ENCODE assay signal across 2 cellular contexts in the genomic region with DNA sequence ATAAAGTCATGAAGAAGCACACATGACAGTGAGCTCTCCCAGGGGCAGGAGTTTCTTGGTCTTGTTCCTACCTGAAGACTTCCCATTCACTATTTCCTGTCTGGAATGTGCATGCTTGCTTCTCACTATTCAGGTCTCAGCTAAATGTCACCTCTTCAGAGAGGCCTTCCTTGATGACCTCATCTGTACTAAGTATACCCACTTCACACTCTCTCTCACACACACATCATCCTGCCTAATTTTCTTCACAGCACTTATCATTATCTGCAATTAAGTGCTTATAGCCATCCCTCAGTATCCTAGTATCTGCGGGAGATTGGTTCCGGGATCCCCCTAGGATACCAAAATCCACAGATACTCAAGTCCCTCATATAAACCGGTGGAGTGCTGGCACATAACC.
TF ChIP-seq lines count a peak whose summit lies in the region.

No MANE protein-coding gene starts in this region.

TF ChIP-seq in HepG2, 621 proteins besides CTCF, POLR2A, EP300 and RAD21 (continued from another document):
- TF ChIP-seq ATF7 (IDR thresholded peaks at IDR 0.05): peak; percentile 22; the same call in 1 of the 2 replicates
- no peak for TF ChIP-seq ATF7 (CRISPR knock-in tag; IDR thresholded peaks at IDR 0.05)
- TF ChIP-seq ZBTB7B (CRISPR knock-in tag; IDR thresholded peaks at IDR 0.05): no peak
- TF ChIP-seq, protein P1, sequence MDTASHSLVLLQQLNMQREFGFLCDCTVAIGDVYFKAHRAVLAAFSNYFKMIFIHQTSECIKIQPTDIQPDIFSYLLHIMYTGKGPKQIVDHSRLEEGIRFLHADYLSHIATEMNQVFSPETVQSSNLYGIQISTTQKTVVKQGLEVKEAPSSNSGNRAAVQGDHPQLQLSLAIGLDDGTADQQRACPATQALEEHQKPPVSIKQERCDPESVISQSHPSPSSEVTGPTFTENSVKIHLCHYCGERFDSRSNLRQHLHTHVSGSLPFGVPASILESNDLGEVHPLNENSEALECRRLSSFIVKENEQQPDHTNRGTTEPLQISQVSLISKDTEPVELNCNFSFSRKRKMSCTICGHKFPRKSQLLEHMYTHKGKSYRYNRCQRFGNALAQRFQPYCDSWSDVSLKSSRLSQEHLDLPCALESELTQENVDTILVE (CRISPR knock-in tag; IDR thresholded peaks at IDR 0.05): no peak
TF ChIP-seq in HepG2: peak in this region for 1.

TF ChIP-seq in HEK293, 187 proteins besides CTCF, POLR2A, EP300 and RAD21 (continued from another document and continues in another):
- TF ChIP-seq, protein P2, sequence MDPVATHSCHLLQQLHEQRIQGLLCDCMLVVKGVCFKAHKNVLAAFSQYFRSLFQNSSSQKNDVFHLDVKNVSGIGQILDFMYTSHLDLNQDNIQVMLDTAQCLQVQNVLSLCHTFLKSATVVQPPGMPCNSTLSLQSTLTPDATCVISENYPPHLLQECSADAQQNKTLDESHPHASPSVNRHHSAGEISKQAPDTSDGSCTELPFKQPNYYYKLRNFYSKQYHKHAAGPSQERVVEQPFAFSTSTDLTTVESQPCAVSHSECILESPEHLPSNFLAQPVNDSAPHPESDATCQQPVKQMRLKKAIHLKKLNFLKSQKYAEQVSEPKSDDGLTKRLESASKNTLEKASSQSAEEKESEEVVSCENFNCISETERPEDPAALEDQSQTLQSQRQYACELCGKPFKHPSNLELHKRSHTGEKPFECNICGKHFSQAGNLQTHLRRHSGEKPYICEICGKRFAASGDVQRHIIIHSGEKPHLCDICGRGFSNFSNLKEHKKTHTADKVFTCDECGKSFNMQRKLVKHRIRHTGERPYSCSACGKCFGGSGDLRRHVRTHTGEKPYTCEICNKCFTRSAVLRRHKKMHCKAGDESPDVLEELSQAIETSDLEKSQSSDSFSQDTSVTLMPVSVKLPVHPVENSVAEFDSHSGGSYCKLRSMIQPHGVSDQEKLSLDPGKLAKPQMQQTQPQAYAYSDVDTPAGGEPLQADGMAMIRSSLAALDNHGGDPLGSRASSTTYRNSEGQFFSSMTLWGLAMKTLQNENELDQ (tag by site-specific recombination; IDR thresholded peaks at IDR 0.05; ENCODE audit: low read depth): no peak
- TF ChIP-seq ZNF600 (tag by site-specific recombination; IDR thresholded peaks at IDR 0.05) (no peak), GLI4 (tag by site-specific recombination; IDR thresholded peaks at IDR 0.05) (no peak), ZNF391 (tag by site-specific recombination; IDR thresholded peaks at IDR 0.05; ENCODE audit: borderline replicate concordance, low read depth) (no peak), ZBTB21 (tag by site-specific recombination; IDR thresholded peaks at IDR 0.05) (peak; percentile 41; the same call in 1 of the 2 replicates), KLF8 (tag by site-specific recombination; IDR thresholded peaks at IDR 0.05) (no peak), ZBTB1 (tag by site-specific recombination; IDR thresholded peaks at IDR 0.05) (no peak), ZNF747 (tag by site-specific recombination; IDR thresholded peaks at IDR 0.05) (no peak), ZNF530 (tag by site-specific recombination; IDR thresholded peaks at IDR 0.05; ENCODE audit: low read depth) (no peak), ZNF629 (tag by site-specific recombination; IDR thresholded peaks at IDR 0.05) (no peak), ZNF10 (tag by site-specific recombination; IDR thresholded peaks at IDR 0.05) (no peak), ZNF571 (tag by site-specific recombination; IDR thresholded peaks at IDR 0.05) (no peak)
- TF ChIP-seq, protein P3, sequence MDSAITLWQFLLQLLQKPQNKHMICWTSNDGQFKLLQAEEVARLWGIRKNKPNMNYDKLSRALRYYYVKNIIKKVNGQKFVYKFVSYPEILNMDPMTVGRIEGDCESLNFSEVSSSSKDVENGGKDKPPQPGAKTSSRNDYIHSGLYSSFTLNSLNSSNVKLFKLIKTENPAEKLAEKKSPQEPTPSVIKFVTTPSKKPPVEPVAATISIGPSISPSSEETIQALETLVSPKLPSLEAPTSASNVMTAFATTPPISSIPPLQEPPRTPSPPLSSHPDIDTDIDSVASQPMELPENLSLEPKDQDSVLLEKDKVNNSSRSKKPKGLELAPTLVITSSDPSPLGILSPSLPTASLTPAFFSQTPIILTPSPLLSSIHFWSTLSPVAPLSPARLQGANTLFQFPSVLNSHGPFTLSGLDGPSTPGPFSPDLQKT (IDR thresholded peaks at IDR 0.05; ENCODE audit: borderline replicate concordance, low read depth, low read length): no peak
- TF ChIP-seq, protein P4, sequence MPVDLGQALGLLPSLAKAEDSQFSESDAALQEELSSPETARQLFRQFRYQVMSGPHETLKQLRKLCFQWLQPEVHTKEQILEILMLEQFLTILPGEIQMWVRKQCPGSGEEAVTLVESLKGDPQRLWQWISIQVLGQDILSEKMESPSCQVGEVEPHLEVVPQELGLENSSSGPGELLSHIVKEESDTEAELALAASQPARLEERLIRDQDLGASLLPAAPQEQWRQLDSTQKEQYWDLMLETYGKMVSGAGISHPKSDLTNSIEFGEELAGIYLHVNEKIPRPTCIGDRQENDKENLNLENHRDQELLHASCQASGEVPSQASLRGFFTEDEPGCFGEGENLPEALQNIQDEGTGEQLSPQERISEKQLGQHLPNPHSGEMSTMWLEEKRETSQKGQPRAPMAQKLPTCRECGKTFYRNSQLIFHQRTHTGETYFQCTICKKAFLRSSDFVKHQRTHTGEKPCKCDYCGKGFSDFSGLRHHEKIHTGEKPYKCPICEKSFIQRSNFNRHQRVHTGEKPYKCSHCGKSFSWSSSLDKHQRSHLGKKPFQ (tag by site-specific recombination; IDR thresholded peaks at IDR 0.05): peak; percentile 39; the same call in 1 of the 2 replicates
- TF ChIP-seq, protein P5, sequence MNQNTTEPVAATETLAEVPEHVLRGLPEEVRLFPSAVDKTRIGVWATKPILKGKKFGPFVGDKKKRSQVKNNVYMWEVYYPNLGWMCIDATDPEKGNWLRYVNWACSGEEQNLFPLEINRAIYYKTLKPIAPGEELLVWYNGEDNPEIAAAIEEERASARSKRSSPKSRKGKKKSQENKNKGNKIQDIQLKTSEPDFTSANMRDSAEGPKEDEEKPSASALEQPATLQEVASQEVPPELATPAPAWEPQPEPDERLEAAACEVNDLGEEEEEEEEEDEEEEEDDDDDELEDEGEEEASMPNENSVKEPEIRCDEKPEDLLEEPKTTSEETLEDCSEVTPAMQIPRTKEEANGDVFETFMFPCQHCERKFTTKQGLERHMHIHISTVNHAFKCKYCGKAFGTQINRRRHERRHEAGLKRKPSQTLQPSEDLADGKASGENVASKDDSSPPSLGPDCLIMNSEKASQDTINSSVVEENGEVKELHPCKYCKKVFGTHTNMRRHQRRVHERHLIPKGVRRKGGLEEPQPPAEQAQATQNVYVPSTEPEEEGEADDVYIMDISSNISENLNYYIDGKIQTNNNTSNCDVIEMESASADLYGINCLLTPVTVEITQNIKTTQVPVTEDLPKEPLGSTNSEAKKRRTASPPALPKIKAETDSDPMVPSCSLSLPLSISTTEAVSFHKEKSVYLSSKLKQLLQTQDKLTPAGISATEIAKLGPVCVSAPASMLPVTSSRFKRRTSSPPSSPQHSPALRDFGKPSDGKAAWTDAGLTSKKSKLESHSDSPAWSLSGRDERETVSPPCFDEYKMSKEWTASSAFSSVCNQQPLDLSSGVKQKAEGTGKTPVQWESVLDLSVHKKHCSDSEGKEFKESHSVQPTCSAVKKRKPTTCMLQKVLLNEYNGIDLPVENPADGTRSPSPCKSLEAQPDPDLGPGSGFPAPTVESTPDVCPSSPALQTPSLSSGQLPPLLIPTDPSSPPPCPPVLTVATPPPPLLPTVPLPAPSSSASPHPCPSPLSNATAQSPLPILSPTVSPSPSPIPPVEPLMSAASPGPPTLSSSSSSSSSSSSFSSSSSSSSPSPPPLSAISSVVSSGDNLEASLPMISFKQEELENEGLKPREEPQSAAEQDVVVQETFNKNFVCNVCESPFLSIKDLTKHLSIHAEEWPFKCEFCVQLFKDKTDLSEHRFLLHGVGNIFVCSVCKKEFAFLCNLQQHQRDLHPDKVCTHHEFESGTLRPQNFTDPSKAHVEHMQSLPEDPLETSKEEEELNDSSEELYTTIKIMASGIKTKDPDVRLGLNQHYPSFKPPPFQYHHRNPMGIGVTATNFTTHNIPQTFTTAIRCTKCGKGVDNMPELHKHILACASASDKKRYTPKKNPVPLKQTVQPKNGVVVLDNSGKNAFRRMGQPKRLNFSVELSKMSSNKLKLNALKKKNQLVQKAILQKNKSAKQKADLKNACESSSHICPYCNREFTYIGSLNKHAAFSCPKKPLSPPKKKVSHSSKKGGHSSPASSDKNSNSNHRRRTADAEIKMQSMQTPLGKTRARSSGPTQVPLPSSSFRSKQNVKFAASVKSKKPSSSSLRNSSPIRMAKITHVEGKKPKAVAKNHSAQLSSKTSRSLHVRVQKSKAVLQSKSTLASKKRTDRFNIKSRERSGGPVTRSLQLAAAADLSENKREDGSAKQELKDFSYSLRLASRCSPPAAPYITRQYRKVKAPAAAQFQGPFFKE (tag by site-specific recombination; IDR thresholded peaks at IDR 0.05; ENCODE audit: borderline replicate concordance): no peak
- TF ChIP-seq, protein P6, sequence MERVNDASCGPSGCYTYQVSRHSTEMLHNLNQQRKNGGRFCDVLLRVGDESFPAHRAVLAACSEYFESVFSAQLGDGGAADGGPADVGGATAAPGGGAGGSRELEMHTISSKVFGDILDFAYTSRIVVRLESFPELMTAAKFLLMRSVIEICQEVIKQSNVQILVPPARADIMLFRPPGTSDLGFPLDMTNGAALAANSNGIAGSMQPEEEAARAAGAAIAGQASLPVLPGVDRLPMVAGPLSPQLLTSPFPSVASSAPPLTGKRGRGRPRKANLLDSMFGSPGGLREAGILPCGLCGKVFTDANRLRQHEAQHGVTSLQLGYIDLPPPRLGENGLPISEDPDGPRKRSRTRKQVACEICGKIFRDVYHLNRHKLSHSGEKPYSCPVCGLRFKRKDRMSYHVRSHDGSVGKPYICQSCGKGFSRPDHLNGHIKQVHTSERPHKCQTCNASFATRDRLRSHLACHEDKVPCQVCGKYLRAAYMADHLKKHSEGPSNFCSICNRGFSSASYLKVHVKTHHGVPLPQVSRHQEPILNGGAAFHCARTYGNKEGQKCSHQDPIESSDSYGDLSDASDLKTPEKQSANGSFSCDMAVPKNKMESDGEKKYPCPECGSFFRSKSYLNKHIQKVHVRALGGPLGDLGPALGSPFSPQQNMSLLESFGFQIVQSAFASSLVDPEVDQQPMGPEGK (tag by site-specific recombination; IDR thresholded peaks at IDR 0.05): no peak
- TF ChIP-seq, protein P7, sequence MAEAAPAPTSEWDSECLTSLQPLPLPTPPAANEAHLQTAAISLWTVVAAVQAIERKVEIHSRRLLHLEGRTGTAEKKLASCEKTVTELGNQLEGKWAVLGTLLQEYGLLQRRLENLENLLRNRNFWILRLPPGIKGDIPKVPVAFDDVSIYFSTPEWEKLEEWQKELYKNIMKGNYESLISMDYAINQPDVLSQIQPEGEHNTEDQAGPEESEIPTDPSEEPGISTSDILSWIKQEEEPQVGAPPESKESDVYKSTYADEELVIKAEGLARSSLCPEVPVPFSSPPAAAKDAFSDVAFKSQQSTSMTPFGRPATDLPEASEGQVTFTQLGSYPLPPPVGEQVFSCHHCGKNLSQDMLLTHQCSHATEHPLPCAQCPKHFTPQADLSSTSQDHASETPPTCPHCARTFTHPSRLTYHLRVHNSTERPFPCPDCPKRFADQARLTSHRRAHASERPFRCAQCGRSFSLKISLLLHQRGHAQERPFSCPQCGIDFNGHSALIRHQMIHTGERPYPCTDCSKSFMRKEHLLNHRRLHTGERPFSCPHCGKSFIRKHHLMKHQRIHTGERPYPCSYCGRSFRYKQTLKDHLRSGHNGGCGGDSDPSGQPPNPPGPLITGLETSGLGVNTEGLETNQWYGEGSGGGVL (tag by site-specific recombination; IDR thresholded peaks at IDR 0.05): 0 out of 2 replicates have a peak, but pooled peaks have one; percentile 30
- TF ChIP-seq, protein P8, sequence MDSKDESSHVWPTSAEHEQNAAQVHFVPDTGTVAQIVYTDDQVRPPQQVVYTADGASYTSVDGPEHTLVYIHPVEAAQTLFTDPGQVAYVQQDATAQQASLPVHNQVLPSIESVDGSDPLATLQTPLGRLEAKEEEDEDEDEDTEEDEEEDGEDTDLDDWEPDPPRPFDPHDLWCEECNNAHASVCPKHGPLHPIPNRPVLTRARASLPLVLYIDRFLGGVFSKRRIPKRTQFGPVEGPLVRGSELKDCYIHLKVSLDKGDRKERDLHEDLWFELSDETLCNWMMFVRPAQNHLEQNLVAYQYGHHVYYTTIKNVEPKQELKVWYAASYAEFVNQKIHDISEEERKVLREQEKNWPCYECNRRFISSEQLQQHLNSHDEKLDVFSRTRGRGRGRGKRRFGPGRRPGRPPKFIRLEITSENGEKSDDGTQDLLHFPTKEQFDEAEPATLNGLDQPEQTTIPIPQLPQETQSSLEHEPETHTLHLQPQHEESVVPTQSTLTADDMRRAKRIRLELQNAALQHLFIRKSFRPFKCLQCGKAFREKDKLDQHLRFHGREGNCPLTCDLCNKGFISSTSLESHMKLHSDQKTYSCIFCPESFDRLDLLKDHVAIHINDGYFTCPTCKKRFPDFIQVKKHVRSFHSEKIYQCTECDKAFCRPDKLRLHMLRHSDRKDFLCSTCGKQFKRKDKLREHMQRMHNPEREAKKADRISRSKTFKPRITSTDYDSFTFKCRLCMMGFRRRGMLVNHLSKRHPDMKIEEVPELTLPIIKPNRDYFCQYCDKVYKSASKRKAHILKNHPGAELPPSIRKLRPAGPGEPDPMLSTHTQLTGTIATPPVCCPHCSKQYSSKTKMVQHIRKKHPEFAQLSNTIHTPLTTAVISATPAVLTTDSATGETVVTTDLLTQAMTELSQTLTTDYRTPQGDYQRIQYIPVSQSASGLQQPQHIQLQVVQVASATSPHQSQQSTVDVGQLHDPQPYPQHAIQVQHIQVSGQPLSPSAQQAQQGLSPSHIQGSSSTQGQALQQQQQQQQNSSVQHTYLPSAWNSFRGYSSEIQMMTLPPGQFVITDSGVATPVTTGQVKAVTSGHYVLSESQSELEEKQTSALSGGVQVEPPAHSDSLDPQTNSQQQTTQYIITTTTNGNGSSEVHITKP (tag by site-specific recombination; IDR thresholded peaks at IDR 0.05): 0 out of 2 replicates have a peak, but pooled peaks have one; percentile 36
- TF ChIP-seq, protein P9, sequence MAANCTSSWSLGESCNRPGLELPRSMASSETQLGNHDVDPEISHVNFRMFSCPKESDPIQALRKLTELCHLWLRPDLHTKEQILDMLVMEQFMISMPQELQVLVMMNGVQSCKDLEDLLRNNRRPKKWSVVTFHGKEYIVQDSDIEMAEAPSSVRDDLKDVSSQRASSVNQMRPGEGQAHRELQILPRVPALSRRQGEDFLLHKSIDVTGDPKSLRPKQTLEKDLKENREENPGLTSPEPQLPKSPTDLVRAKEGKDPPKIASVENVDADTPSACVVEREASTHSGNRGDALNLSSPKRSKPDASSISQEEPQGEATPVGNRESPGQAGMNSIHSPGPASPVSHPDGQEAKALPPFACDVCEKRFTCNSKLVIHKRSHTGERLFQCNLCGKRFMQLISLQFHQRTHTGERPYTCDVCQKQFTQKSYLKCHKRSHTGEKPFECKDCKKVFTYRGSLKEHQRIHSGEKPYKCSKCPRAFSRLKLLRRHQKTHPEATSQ (tag by site-specific recombination; IDR thresholded peaks at IDR 0.05): no peak
